In genomic region chr18:79069792-79070151, GRCh38 we compare ENCODE assay signal across 8 cellular contexts. TPM values are rescaled to one million over a fixed set of nuclear protein-coding genes. Genes with fewer than 3 reads are reported as not detected.
DNase-seq lines count a peak whose midpoint lies in the region; ATAC-seq and TF ChIP-seq lines count a peak whose summit lies in the region.

No MANE protein-coding gene starts in this region.

- H3K9me3 ChIP-seq in SK-N-SH (no peaks in the 10 kb centered on the region), SK-N-MC (ENCODE audit: low read depth, low read length) (no peaks in the 10 kb centered on the region), sigmoid colon (no peaks in the 10 kb centered on the region)

- no peaks in the 10 kb centered on the region for H3K9me2 ChIP-seq in SK-N-SH

- H3K4me3 ChIP-seq in SK-N-SH (ENCODE audit: low read depth in 2 of 2, low read length in 1 of 2) = peak overlapping the region; percentile 80 to 95
- peak overlapping the region; percentile 79 for H3K4me3 ChIP-seq in SK-N-MC
- H3K4me3 ChIP-seq in sigmoid colon = peak overlapping the region; percentile 91 to 100 (median 98)

- no peak for TF ChIP-seq RAD21 in SK-N-SH (IDR thresholded peaks at IDR 0.05; ENCODE audit: low read length)

- peak overlapping the region; percentile 90 for H3K4me2 ChIP-seq in SK-N-SH

- TF ChIP-seq CTCF in SK-N-SH (IDR thresholded peaks at IDR 0.05) (no peak), sigmoid colon (IDR thresholded peaks at IDR 0.05) (no peak), GM13977 (IDR thresholded peaks at IDR 0.05; ENCODE audit: extremely low read depth, insufficient read depth, missing control alignments) (no peak)

- DNase-seq in SK-N-SH (no peak), SK-N-MC (ENCODE audit: low read depth, low spot score) (no peak), fibroblast of peridontal ligament (ENCODE audit: extremely low read depth) (peak; percentile 25), sigmoid colon (no peak), globus pallidus (ENCODE audit: low spot score) (no peak), GM13977 (ENCODE audit: low spot score) (no peak)
- no peak for DNase-seq in activated effector memory CD4-positive, alpha-beta T cell treated with Interleukin-2 at 50 U/mL for 16 hours

- TF ChIP-seq EP300 in SK-N-SH (IDR thresholded peaks at IDR 0.05; ENCODE audit: borderline replicate concordance in 1 of 2, low read depth in 1 of 2, low read length in 1 of 2) (no peak), sigmoid colon (IDR thresholded peaks at IDR 0.05) (no peak)

- 1% methylated on average over 10 of the region's 12 CpGs for WGBS in SK-N-SH (ENCODE audit: low lambda C conversion rate)
- WGBS in sigmoid colon, 2 donors = 1% methylated on average over 12 of the region's 12 CpGs

- H2AFZ ChIP-seq in SK-N-SH (ENCODE audit: low read depth) = peak overlapping the region; percentile 89; the same call in 1 of the 2 replicates

- intact Hi-C loops in sigmoid colon (cut with DNase I) = loop anchor here (2.0 to 10.0 kb wide), 2 partner anchors 435 to 609 kb away; partner anchors contain the start of gene CTDP1

- no peaks in the 10 kb centered on the region for H3K36me3 ChIP-seq in SK-N-SH (replicated peaks in 1 of 2; ENCODE audit: control insufficient read depth in 1 of 2, insufficient read depth in 2 of 2, low read length in 1 of 2)
- H3K36me3 ChIP-seq in SK-N-MC (ENCODE audit: insufficient read depth, low read length) = no peaks in the 10 kb centered on the region
- H3K36me3 ChIP-seq in sigmoid colon = no peaks in the 10 kb centered on the region

- ATAC-seq in SK-N-SH treated with all-trans-retinoic acid at 6 μM for 48 hours = no peak

- in situ Hi-C loops in GM13977 (cut with MboI; ENCODE audit: low pct_unique_long_range_greater_than_20kb, low sequenced_read_pairs, unreplicated experiment) = no loop called here

- POLR2A ChIA-PET in SK-N-SH (lab: Yijun Ruan, JAX) = no interaction called here

- CTCF ChIA-PET in SK-N-SH (lab: Yijun Ruan, JAX) = interaction anchor here (1.0 kb wide), 1 partner anchor 179 kb away, joined by 3 read pairs; no protein-coding TSS in a partner anchor

- TF ChIP-seq POLR2A in sigmoid colon (IDR thresholded peaks at IDR 0.05) = no peak

- H3K9ac ChIP-seq in SK-N-SH = peak overlapping the region; percentile 88
- peak overlapping the region; percentile 87 for H3K9ac ChIP-seq in SK-N-MC (ENCODE audit: insufficient read length)

- H3K79me2 ChIP-seq in SK-N-SH (ENCODE audit: insufficient read depth) = peaks cover 43% of the 10 kb centered on the region

- 0 out of 2 replicates have a peak, but pooled peaks cover 6% of the 10 kb centered on the region for H4K20me1 ChIP-seq in SK-N-SH (ENCODE audit: insufficient read depth)

- H3K4me1 ChIP-seq in SK-N-SH (ENCODE audit: control insufficient read depth in 1 of 2, insufficient read depth in 2 of 2, low read depth in 1 of 2, low read length in 1 of 2) = peaks cover 4 to 8% of the 10 kb centered on the region in 2 experiments; a peak in 3 of 4 replicates
- peaks cover 0 to 21% (median 16%) of the 10 kb centered on the region in 4 donors for H3K4me1 ChIP-seq in sigmoid colon

- H3F3A ChIP-seq in SK-N-SH (replicated peaks; ENCODE audit: insufficient read depth) = peaks cover 10% of the 10 kb centered on the region

- H3K27ac ChIP-seq in SK-N-SH (ENCODE audit: low read depth in 2 of 2, low read length in 1 of 2) (peak overlapping the region; percentile 53 to 67), SK-N-MC (peak overlapping the region; percentile 39; the same call in 1 of the 2 replicates), sigmoid colon (peak overlapping the region; percentile 95 to 97 (median 96))

- H3K27me3 ChIP-seq in SK-N-SH (ENCODE audit: insufficient read depth) = no peaks in the 10 kb centered on the region
- no peaks in the 10 kb centered on the region for H3K27me3 ChIP-seq in sigmoid colon

TF ChIP-seq in SK-N-SH, 30 proteins besides CTCF, POLR2A, EP300 and RAD21:
- no peak for TF ChIP-seq TCF12 (IDR thresholded peaks at IDR 0.05)
- TF ChIP-seq MEF2A (IDR thresholded peaks at IDR 0.05; ENCODE audit: borderline replicate concordance, low read depth) = no peak
- no peak for TF ChIP-seq ELF1 (IDR thresholded peaks at IDR 0.05)
- no peak for TF ChIP-seq FOSL2 (IDR thresholded peaks at IDR 0.05; ENCODE audit: borderline replicate concordance, low read depth)
- no peak for TF ChIP-seq RFX5 (IDR thresholded peaks at IDR 0.05; ENCODE audit: low read length)
- no peak for TF ChIP-seq SIN3A (IDR thresholded peaks at IDR 0.05; ENCODE audit: borderline replicate concordance, low read depth, low read length)
- TF ChIP-seq JUND (IDR thresholded peaks at IDR 0.05) = no peak
- TF ChIP-seq RXRA (IDR thresholded peaks at IDR 0.05; ENCODE audit: borderline replicate concordance, low read depth) = no peak
- no peak for TF ChIP-seq POLR2AphosphoS5 (IDR thresholded peaks at IDR 0.05; ENCODE audit: low read depth, low read length)
- TF ChIP-seq USF1 (IDR thresholded peaks at IDR 0.05; ENCODE audit: borderline replicate concordance, low read depth) = no peak
- TF ChIP-seq USF2 (IDR thresholded peaks at IDR 0.05; ENCODE audit: borderline replicate concordance, low read depth, low read length) = no peak
- no peak for TF ChIP-seq RCOR1 (IDR thresholded peaks at IDR 0.05; ENCODE audit: low read length)

TF ChIP-seq in SK-N-SH treated with all-trans-retinoic acid at 6 μM for 48 hours, 23 proteins besides CTCF, POLR2A, EP300 and RAD21:
- TF ChIP-seq ESRRG (CRISPR knock-in tag; IDR thresholded peaks at IDR 0.05) (no peak), ZFP3 (CRISPR knock-in tag; IDR thresholded peaks at IDR 0.05) (no peak), POU6F1 (CRISPR knock-in tag; IDR thresholded peaks at IDR 0.05; ENCODE audit: borderline replicate concordance, low read depth) (no peak), TCF4 (CRISPR knock-in tag; IDR thresholded peaks at IDR 0.05; ENCODE audit: borderline replicate concordance) (no peak), CSDC2 (CRISPR knock-in tag; IDR thresholded peaks at IDR 0.05) (no peak), ARNTL (CRISPR knock-in tag; IDR thresholded peaks at IDR 0.05; ENCODE audit: borderline replicate concordance, low read depth) (no peak), RARB (CRISPR knock-in tag; IDR thresholded peaks at IDR 0.05) (no peak), ZNF70 (CRISPR knock-in tag; IDR thresholded peaks at IDR 0.05) (no peak), ZNF8 (CRISPR knock-in tag; IDR thresholded peaks at IDR 0.05) (no peak)

RNA-seq across cellular contexts. Expression of gene ATP9B, which starts 0.6 kb away (rescaled TPM):
- polyA plus RNA-seq in SK-N-SH (2012; rRNA removed) (11.2 and 14.2 TPM in 2 replicates), sigmoid colon (10 to 100 TPM in 1 of 3 donors, 1 to 10 TPM in 2; 6.5 to 19.1 (median 8.4) TPM)
- 5.5 and 8.4 TPM in 2 replicates for polyA plus RNA-seq in SK-N-SH (2012; cell fraction: cytosol; rRNA removed)
- polyA plus RNA-seq in SK-N-SH (2012; cell fraction: nucleus; rRNA removed) = 22.1 and 24.9 TPM in 2 replicates
- 10 to 100 TPM; 28.1 to 66.5 (median 36.0) TPM for total RNA-seq in sigmoid colon

Comparison
In these comparisons a context has a peak if more than half of its experiments do, and no peak if none do; other contexts are left out.
1. H3K27ac ChIP-seq: peak in every context shown above with its lines; median percentile 96 in sigmoid colon; 60 in SK-N-SH; 39 in SK-N-MC.